Comparison of ENCODE assay signal across 8 cellular contexts in genomic region chr17:28598799-28599310, GRCh38. TPM values are rescaled to one million over a fixed set of nuclear protein-coding genes. Genes with fewer than 3 reads are reported as not detected.
A peak's percentile ranks its signal among the peaks of the same experiment; 100 is the strongest.
DNase-seq lines count a peak whose midpoint lies in the region; ATAC-seq and TF ChIP-seq lines count a peak whose summit lies in the region.

A gene with protein sequence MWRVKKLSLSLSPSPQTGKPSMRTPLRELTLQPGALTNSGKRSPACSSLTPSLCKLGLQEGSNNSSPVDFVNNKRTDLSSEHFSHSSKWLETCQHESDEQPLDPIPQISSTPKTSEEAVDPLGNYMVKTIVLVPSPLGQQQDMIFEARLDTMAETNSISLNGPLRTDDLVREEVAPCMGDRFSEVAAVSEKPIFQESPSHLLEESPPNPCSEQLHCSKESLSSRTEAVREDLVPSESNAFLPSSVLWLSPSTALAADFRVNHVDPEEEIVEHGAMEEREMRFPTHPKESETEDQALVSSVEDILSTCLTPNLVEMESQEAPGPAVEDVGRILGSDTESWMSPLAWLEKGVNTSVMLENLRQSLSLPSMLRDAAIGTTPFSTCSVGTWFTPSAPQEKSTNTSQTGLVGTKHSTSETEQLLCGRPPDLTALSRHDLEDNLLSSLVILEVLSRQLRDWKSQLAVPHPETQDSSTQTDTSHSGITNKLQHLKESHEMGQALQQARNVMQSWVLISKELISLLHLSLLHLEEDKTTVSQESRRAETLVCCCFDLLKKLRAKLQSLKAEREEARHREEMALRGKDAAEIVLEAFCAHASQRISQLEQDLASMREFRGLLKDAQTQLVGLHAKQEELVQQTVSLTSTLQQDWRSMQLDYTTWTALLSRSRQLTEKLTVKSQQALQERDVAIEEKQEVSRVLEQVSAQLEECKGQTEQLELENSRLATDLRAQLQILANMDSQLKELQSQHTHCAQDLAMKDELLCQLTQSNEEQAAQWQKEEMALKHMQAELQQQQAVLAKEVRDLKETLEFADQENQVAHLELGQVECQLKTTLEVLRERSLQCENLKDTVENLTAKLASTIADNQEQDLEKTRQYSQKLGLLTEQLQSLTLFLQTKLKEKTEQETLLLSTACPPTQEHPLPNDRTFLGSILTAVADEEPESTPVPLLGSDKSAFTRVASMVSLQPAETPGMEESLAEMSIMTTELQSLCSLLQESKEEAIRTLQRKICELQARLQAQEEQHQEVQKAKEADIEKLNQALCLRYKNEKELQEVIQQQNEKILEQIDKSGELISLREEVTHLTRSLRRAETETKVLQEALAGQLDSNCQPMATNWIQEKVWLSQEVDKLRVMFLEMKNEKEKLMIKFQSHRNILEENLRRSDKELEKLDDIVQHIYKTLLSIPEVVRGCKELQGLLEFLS (minus strand): TSS chr17:28599025. CDS start chr17:28598946, 79 bp downstream.

- H3K4me3 Mint-ChIP-seq in activated B cell treated with CpG ODN at 0.5 μM for 24 hours, result peak within 1 kb of the TSS; percentile 87

- peak within 1 kb of the TSS; percentile 96 for H3K27ac Mint-ChIP-seq in activated B cell treated with CpG ODN at 0.5 μM for 24 hours

- peak; percentile 100 for DNase-seq in AG08395 (ENCODE audit: low spot score)
- peak; percentile 88 for DNase-seq in NCI-H226
- DNase-seq in activated B cell treated with CpG ODN at 0.5 μM for 24 hours, result peak; percentile 94
- DNase-seq in cardiac fibroblast (ENCODE audit: low read depth in 2 of 2), result peak; percentile 91 to 93
- peak; percentile 100 for DNase-seq in iPS-NIHi7 (ENCODE audit: extremely low spot score)
- peak; percentile 82 for DNase-seq in smooth muscle cell (lab: John Stamatoyannopoulos, UW; ENCODE audit: unreplicated experiment)

- H3K9ac ChIP-seq in smooth muscle cell (ENCODE audit: low read depth), result peak within 1 kb of the TSS; percentile 92

- TF ChIP-seq CTCF in activated B cell treated with CpG ODN at 0.5 μM for 24 hours (IDR thresholded peaks at IDR 0.05) (no peak), cardiac fibroblast (IDR thresholded peaks at IDR 0.05; ENCODE audit: low read depth, low read length) (no peak), smooth muscle cell (IDR thresholded peaks at IDR 0.05; ENCODE audit: borderline replicate concordance, insufficient read depth, poor library complexity, severe bottlenecking) (no peak)

- H3K4me3 ChIP-seq in cardiac fibroblast (replicated peaks in 1 of 2; ENCODE audit: low read depth in 2 of 2, low read length in 2 of 2) (peak within 1 kb of the TSS; percentile 77 to 80), smooth muscle cell (peak within 1 kb of the TSS; percentile 74)

- in situ Hi-C loops in GM18951 (cut with MboI; ENCODE audit: low sequenced_read_pairs, unreplicated experiment), result no loop called here

- no peaks in the 10 kb centered on the region for H3K27me3 ChIP-seq in smooth muscle cell (ENCODE audit: low read depth)

- no peaks in the 10 kb centered on the region for H3K9me3 Mint-ChIP-seq in activated B cell treated with CpG ODN at 0.5 μM for 24 hours

- no peaks in the 10 kb centered on the region for H4K20me1 ChIP-seq in smooth muscle cell (ENCODE audit: low read depth)

- TF ChIP-seq POLR2A in GM18951 (IDR thresholded peaks at IDR 0.05; ENCODE audit: extremely low read depth, insufficient read depth, insufficient read length), result peak; percentile 94

- POLR2A ChIA-PET in activated B cell treated with CpG ODN at 0.5 μM for 24 hours (lab: Charles Lee), result interaction anchor here (0.6 to 4.9 kb wide), 22 partner anchors 8 to 353 kb away, joined by 3 to 80 read pairs (median 6); partner anchors contain the start of genes ALDOC, BLTP2, PHF12 and PIGS

- peaks cover 7% of the 10 kb centered on the region for H3K79me2 ChIP-seq in smooth muscle cell (ENCODE audit: low read depth)

- H3K4me2 ChIP-seq in smooth muscle cell, result peak within 1 kb of the TSS; percentile 85

- H3K36me3 Mint-ChIP-seq in activated B cell treated with CpG ODN at 0.5 μM for 24 hours (ENCODE audit: low read depth), result peaks cover 6% of the 10 kb centered on the region

- H3K36me3 ChIP-seq in smooth muscle cell (ENCODE audit: low read depth), result no peaks in the 10 kb centered on the region

- peak within 1 kb of the TSS; percentile 92 for H3K27ac ChIP-seq in smooth muscle cell (ENCODE audit: low read depth)

- peaks cover 24% of the 10 kb centered on the region for H3K4me1 Mint-ChIP-seq in activated B cell treated with CpG ODN at 0.5 μM for 24 hours

- H3F3A ChIP-seq in smooth muscle cell (ENCODE audit: low read depth), result peaks cover 9% of the 10 kb centered on the region

- H3K27me3 Mint-ChIP-seq in activated B cell treated with CpG ODN at 0.5 μM for 24 hours, result no peaks in the 10 kb centered on the region

- H3K9me3 ChIP-seq in smooth muscle cell (replicated peaks; ENCODE audit: low read depth), result no peaks in the 10 kb centered on the region

- WGBS in smooth muscle cell (ENCODE audit: low lambda C conversion rate), result under 1% methylated on average over 44 of the region's 44 CpGs

- ATAC-seq in HG03175 (IDR thresholded peaks at IDR 0.05; ENCODE audit: unreplicated experiment) (peak; percentile 79), activated B cell treated with CpG ODN at 0.5 μM for 24 hours (ENCODE audit: low read depth) (peak; percentile 89)

- peak within 1 kb of the TSS; percentile 78 for H2AFZ ChIP-seq in smooth muscle cell (ENCODE audit: low read depth)

- intact Hi-C loops in activated B cell treated with CpG ODN at 0.5 μM for 24 hours (cut with micrococcal nuclease), result loop anchor here (1.0 to 5.0 kb wide), 8 partner anchors 22 to 693 kb away; partner anchors contain the start of genes BLTP2, NUFIP2, PHF12 and PIGS

- CTCF ChIA-PET in activated B cell treated with CpG ODN at 0.5 μM for 24 hours (lab: Charles Lee), result interaction anchor here (0.7 to 2.0 kb wide), 6 partner anchors 14 to 59 kb away, joined by 3 to 9 read pairs (median 4); partner anchors contain the start of genes PIGS and RSKR

- peaks cover 12% of the 10 kb centered on the region for H3K4me1 ChIP-seq in smooth muscle cell (ENCODE audit: low read depth)

RNA-seq across cellular contexts. Expression of the gene that starts here (rescaled TPM):
- total RNA-seq in activated B cell treated with CpG ODN at 0.5 μM for 24 hours (14.6 and 15.8 TPM in 2 replicates), smooth muscle cell (13.9 and 21.3 TPM in 2 replicates)
- polyA plus RNA-seq in smooth muscle cell, result 19.8 and 23.7 TPM in 2 replicates

Comparison
In these comparisons a context has a peak if more than half of its experiments do, and no peak if none do; other contexts are left out.
1. Peak in every context shown above with its lines: DNase-seq, ATAC-seq, H3K4me3 ChIP-seq and H3K27ac ChIP-seq.